In genomic region chr4:113292371-113293042, GRCh38 we compare ENCODE assay signal across 11 cellular contexts.
DNase-seq lines count a peak whose midpoint lies in the region; ATAC-seq, FAIRE-seq and TF ChIP-seq lines count a peak whose summit lies in the region.
"Had no signal": no experiment of that assay in that cellular context is flagged by ENCODE, and none has a peak within 500 bp of the region (broad histone marks: within the 10 kb centered on the region; RNA-seq: fewer than 3 reads in every experiment).

No MANE protein-coding gene starts in this region.

- no peak overlapping the region for H3K4me3 Mint-ChIP-seq in endothelial cell (ENCODE audit: unreplicated experiment)
- H3K4me3 Mint-ChIP-seq: immature natural killer cell had no signal

- TF ChIP-seq CTCF in endothelial cell (IDR thresholded peaks at IDR 0.05; ENCODE audit: unreplicated experiment), result no peak

- no peak for ATAC-seq in GM18861 (IDR thresholded peaks at IDR 0.05; ENCODE audit: unreplicated experiment)
- ATAC-seq in stimulated activated naive CD8-positive, alpha-beta T cell treated with anti-CD3 and anti-CD28 coated beads, Interleukin-15, Interleukin-2, amounts not matched to agents 100 U/mL and 50 U/mL, for 24 hours, result no peak
- ATAC-seq: K562 had no signal

- H3K27me3 ChIP-seq in HUES48 (ENCODE audit: control insufficient read depth, insufficient read depth, low read length), result no peaks in the 10 kb centered on the region
- H3K27me3 ChIP-seq in small intestine (ENCODE audit: control insufficient read depth in 2 of 2, insufficient read depth in 2 of 2, low read length in 2 of 2), result no peaks in the 10 kb centered on the region

- FAIRE-seq in small intestine (lab: Jason Lieb, UNC), result no peak
- FAIRE-seq: K562 had no signal

- DNase-seq in iPS-NIHi7 (ENCODE audit: extremely low spot score) (peak; percentile 72), small intestine (peak; percentile 5), KBM-7 (no peak), endothelial cell (ENCODE audit: low spot score) (no peak)
- DNase-seq in stimulated activated naive CD8-positive, alpha-beta T cell treated with anti-CD3 and anti-CD28 coated beads, Interleukin-15, Interleukin-2, amounts not matched to agents 100 U/mL and 50 U/mL, for 24 hours, result no peak
- DNase-seq: immature natural killer cell, SHP77 treated with DMSO at 0.1 percent for 48 hours had no signal

- H3K27ac ChIP-seq in HUES48 (ENCODE audit: low read depth, low read length), result peak overlapping the region; percentile 94
- peak overlapping the region; percentile 85 for H3K27ac ChIP-seq in cingulate gyrus (ENCODE audit: low read depth, low read length)
- H3K27ac ChIP-seq in small intestine (ENCODE audit: low read depth in 1 of 2, low read length in 1 of 2), result peak overlapping the region in 1 of 2 donors; percentile 72

- no peak overlapping the region for H3K27ac Mint-ChIP-seq in endothelial cell (ENCODE audit: unreplicated experiment)
- H3K27ac Mint-ChIP-seq: immature natural killer cell had no signal

- no peaks in the 10 kb centered on the region for H3K9me3 Mint-ChIP-seq in endothelial cell (ENCODE audit: unreplicated experiment)

- no peaks in the 10 kb centered on the region for H3K4me1 Mint-ChIP-seq in endothelial cell (ENCODE audit: unreplicated experiment)

- H3K36me3 ChIP-seq in HUES48 (ENCODE audit: control insufficient read depth, insufficient read depth, low read length) (peaks cover 16% of the 10 kb centered on the region), small intestine (ENCODE audit: control insufficient read depth in 2 of 2, insufficient read depth in 2 of 2, low read length in 2 of 2) (no peaks in the 10 kb centered on the region)

- no peaks in the 10 kb centered on the region for H3K36me3 Mint-ChIP-seq in endothelial cell (ENCODE audit: low read depth, unreplicated experiment)
- H3K36me3 Mint-ChIP-seq: immature natural killer cell had no signal

- H3K9me3 ChIP-seq in HUES48 (ENCODE audit: control insufficient read depth, insufficient read depth, low read length) (no peaks in the 10 kb centered on the region), small intestine (ENCODE audit: control insufficient read depth, low read depth) (no peaks in the 10 kb centered on the region)

- 62 to 86% (median 80%) methylated on average over 21 of the region's 21 CpGs for WGBS in small intestine, 3 donors

- H3K27me3 Mint-ChIP-seq in endothelial cell (ENCODE audit: unreplicated experiment), result peaks cover 2% of the 10 kb centered on the region

- in situ Hi-C loops in KBM-7 (cut with MboI; ENCODE audit: low pct_unique_long_range_greater_than_20kb, low sequenced_read_pairs), result no loop called here

- H3K4me1 ChIP-seq in HUES48 (ENCODE audit: control insufficient read depth, insufficient read depth, low read length), result peaks cover 49% of the 10 kb centered on the region
- no peaks in the 10 kb centered on the region for H3K4me1 ChIP-seq in small intestine (ENCODE audit: control insufficient read depth in 2 of 2, insufficient read depth in 1 of 2, low read depth in 1 of 2, low read length in 1 of 2)

- H3K4me3 ChIP-seq in HUES48 (ENCODE audit: low read depth, low read length), result peak overlapping the region; percentile 41
- H3K4me3 ChIP-seq in small intestine (ENCODE audit: low read depth in 1 of 2, low read length in 2 of 2), result no peak overlapping the region
- H3K4me3 ChIP-seq: K562 had no signal

- H3K9ac ChIP-seq in HUES48 (ENCODE audit: low read depth, low read length), result peak overlapping the region; percentile 39

Comparison
In these comparisons a context has a peak if more than half of its experiments do, and no peak if none do; other contexts are left out.
1. DNase-seq: peak in iPS-NIHi7 (single experiment) and small intestine (single experiment); none in stimulated activated naive CD8-positive, alpha-beta T cell treated with anti-CD3 and anti-CD28 coated beads, Interleukin-15, Interleukin-2, amounts not matched to agents 100 U/mL and 50 U/mL, for 24 hours (single experiment), KBM-7 (single experiment) and endothelial cell (single experiment).